ENCODE assay signal across 8 cellular contexts in genomic region chr18:49812321-49813070, GRCh38. TPM values are rescaled to one million over a fixed set of nuclear protein-coding genes. Genes with fewer than 3 reads are reported as not detected.
DNase-seq lines count a peak whose midpoint lies in the region; ATAC-seq and TF ChIP-seq lines count a peak whose summit lies in the region.

No MANE protein-coding gene starts in this region.

- no peaks in the 10 kb centered on the region for H3K27me3 Mint-ChIP-seq in activated T-cell treated with anti-CD3 and anti-CD28 coated beads, Interleukin-2, amount 50 U/mL, for 4 hours (ENCODE audit: low read depth)

- no peak for ATAC-seq in activated T-cell treated with anti-CD3 and anti-CD28 coated beads, Interleukin-2, amount 50 U/mL, for 4 hours
- no peak for ATAC-seq in HG03571 (IDR thresholded peaks at IDR 0.05; ENCODE audit: unreplicated experiment)

- no peaks in the 10 kb centered on the region for H4K20me1 ChIP-seq in SU-DHL-6 (ENCODE audit: low read depth, low read length)

- peak overlapping the region; percentile 89 for H3K27ac ChIP-seq in SU-DHL-6 (ENCODE audit: low read depth, low read length)

- H3K9me3 ChIP-seq in SU-DHL-6 (ENCODE audit: insufficient read depth, low read length), result peaks cover 6% of the 10 kb centered on the region; the same call in 1 of the 2 replicates

- H3F3A ChIP-seq in SU-DHL-6 (ENCODE audit: insufficient read depth), result peaks cover 5% of the 10 kb centered on the region; the same call in 1 of the 2 replicates

- H3K36me3 ChIP-seq in SU-DHL-6 (ENCODE audit: low read length), result peaks cover 9% of the 10 kb centered on the region; the same call in 1 of the 2 replicates

- H3K4me2 ChIP-seq in SU-DHL-6 (ENCODE audit: low read depth, low read length, poor library complexity, severe bottlenecking), result peak overlapping the region; percentile 83

- H3K36me3 Mint-ChIP-seq in activated T-cell treated with anti-CD3 and anti-CD28 coated beads, Interleukin-2, amount 50 U/mL, for 4 hours (ENCODE audit: insufficient read depth), result peaks cover 9% of the 10 kb centered on the region

- peak overlapping the region; percentile 100 for H2AFZ ChIP-seq in SU-DHL-6 (ENCODE audit: low read depth, low read length, severe bottlenecking)

- H3K9ac ChIP-seq in SU-DHL-6 (ENCODE audit: low read length), result peak overlapping the region; percentile 82

- peak overlapping the region; percentile 72 for H3K4me3 ChIP-seq in SU-DHL-6 (ENCODE audit: insufficient read depth, low read length, poor library complexity, severe bottlenecking)
- H3K4me3 ChIP-seq in fibroblast of the aortic adventitia (ENCODE audit: low read depth, low read length), result peak overlapping the region; percentile 88
- H3K4me3 ChIP-seq in retinal pigment epithelial cell (ENCODE audit: low read length), result peak overlapping the region; percentile 80

- no peaks in the 10 kb centered on the region for H3K9me2 ChIP-seq in SU-DHL-6 (replicated peaks; ENCODE audit: insufficient read depth, low read length)

- DNase-seq in activated T-cell treated with anti-CD3 and anti-CD28 coated beads, Interleukin-2, amount 50 U/mL, for 4 hours, result no peak
- no peak for DNase-seq in activated T-cell treated with anti-CD3 and anti-CD28 coated beads, Interleukin-2, amount 50 U/mL, for 1 hour
- DNase-seq in fibroblast of the aortic adventitia (ENCODE audit: low read depth), result peak; percentile 43
- DNase-seq in retinal pigment epithelial cell (ENCODE audit: low read depth), result no peak
- DNase-seq in effector CD8-positive, alpha-beta T cell (lab: John Stamatoyannopoulos, UW), result no peak
- DNase-seq in AML-193 (lab: John Stamatoyannopoulos, UW), result no peak

- peak overlapping the region; percentile 98 for H3K4me3 Mint-ChIP-seq in activated T-cell treated with anti-CD3 and anti-CD28 coated beads, Interleukin-2, amount 50 U/mL, for 4 hours

- H3K79me2 ChIP-seq in SU-DHL-6 (ENCODE audit: insufficient read depth, low read length), result peaks cover 54% of the 10 kb centered on the region

- peaks cover 14% of the 10 kb centered on the region for H3K9me3 Mint-ChIP-seq in activated T-cell treated with anti-CD3 and anti-CD28 coated beads, Interleukin-2, amount 50 U/mL, for 4 hours

- peaks cover 44% of the 10 kb centered on the region for H3K4me1 Mint-ChIP-seq in activated T-cell treated with anti-CD3 and anti-CD28 coated beads, Interleukin-2, amount 50 U/mL, for 4 hours (ENCODE audit: low read depth)

- no peaks in the 10 kb centered on the region for H3K27me3 ChIP-seq in SU-DHL-6 (ENCODE audit: low read length)

- TF ChIP-seq CTCF in SU-DHL-6 (IDR thresholded peaks at IDR 0.05; ENCODE audit: insufficient read depth, low read length, poor library complexity, severe bottlenecking) (no peak), fibroblast of the aortic adventitia (IDR thresholded peaks at IDR 0.05; ENCODE audit: insufficient read depth, low read length) (no peak), retinal pigment epithelial cell (conservative IDR thresholded peaks at IDR 0.05; ENCODE audit: low read depth, low read length) (no peak)

RNA-seq across cellular contexts. Expression of gene ACAA2, which starts 0.8 kb away (rescaled TPM):
- total RNA-seq in activated T-cell treated with anti-CD3 and anti-CD28 coated beads, Interleukin-2, amount 50 U/mL, for 4 hours, result 10 to 100 TPM; 29.2 to 31.2 (median 29.3) TPM
- total RNA-seq in fibroblast of the aortic adventitia (ENCODE audit: low replicate concordance), result 56.8 and 80.1 TPM in 2 replicates
